Comparison of ENCODE assay signal across 22 cellular contexts in the genomic region with DNA sequence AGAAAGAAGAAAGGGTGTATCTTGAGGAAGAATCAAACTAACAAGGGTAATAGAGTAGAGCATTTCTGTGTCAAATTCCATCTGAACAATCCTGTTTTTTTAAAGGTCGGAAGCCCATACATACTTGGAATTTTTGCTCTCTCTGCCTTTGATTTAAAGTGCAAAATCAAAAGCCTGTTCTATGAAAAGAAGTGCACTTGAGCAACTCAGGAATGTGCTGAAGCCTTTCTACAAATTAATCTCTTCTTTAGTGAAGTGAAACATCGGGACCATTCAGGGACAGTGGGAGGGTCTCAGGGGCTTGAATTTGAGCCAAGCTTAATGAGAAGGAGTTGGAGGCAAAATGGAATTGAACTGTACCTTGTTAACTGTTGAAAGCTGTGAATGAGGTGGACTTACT.
A peak's percentile ranks its signal among the peaks of the same experiment; 100 is the strongest.
DNase-seq lines count a peak whose midpoint lies in the region; ATAC-seq and TF ChIP-seq lines count a peak whose summit lies in the region.
"Had no signal": no experiment of that assay in that cellular context is flagged by ENCODE, and none has a peak within 500 bp of the region (broad histone marks: within the 10 kb centered on the region; RNA-seq: fewer than 3 reads in every experiment).

No MANE protein-coding gene starts in this region.

- no peak for ATAC-seq in GM19328 (IDR thresholded peaks at IDR 0.05; ENCODE audit: unreplicated experiment)
- ATAC-seq: activated CD8-positive, alpha-beta T cell treated with anti-CD3 and anti-CD28 coated beads, Interleukin-2, amount 10 ng/mL, durations not matched to agents 7 days and 5 days; left cardiac atrium had no signal

- peak overlapping the region in 1 of 2 experiments; percentile 39; a peak in 1 of 4 replicates for H3K27ac ChIP-seq in SK-N-SH (ENCODE audit: low read depth in 2 of 2, low read length in 1 of 2)
- no peak overlapping the region for H3K27ac ChIP-seq in coronary artery
- H3K27ac ChIP-seq: ascending aorta, PC-9, SJCRH30 had no signal

- H3K9ac ChIP-seq in SK-N-SH: no peak overlapping the region

- TF ChIP-seq RAD21 in SK-N-SH (IDR thresholded peaks at IDR 0.05; ENCODE audit: low read length): no peak

- no peaks in the 10 kb centered on the region for H3K9me3 ChIP-seq in SK-N-SH
- no peaks in the 10 kb centered on the region for H3K9me3 ChIP-seq in neuron (ENCODE audit: low read length)
- H3K9me3 ChIP-seq: ascending aorta, SJCRH30 had no signal

- no peaks in the 10 kb centered on the region for H3K9me2 ChIP-seq in SK-N-SH

- H3K36me3 ChIP-seq in SK-N-SH (replicated peaks in 1 of 2; ENCODE audit: control insufficient read depth in 1 of 2, insufficient read depth in 2 of 2, low read length in 1 of 2): no peaks in the 10 kb centered on the region
- no peaks in the 10 kb centered on the region for H3K36me3 ChIP-seq in neuron (ENCODE audit: insufficient read depth, low read length)
- H3K36me3 ChIP-seq: ascending aorta, SJCRH30 had no signal

- 9% methylated on average over 2 of the region's 2 CpGs for WGBS in SK-N-SH (ENCODE audit: low lambda C conversion rate)

- H3K27me3 ChIP-seq in SK-N-SH (ENCODE audit: insufficient read depth) (no peaks in the 10 kb centered on the region), neuron (ENCODE audit: insufficient read depth, low read length) (no peaks in the 10 kb centered on the region)
- H3K27me3 ChIP-seq: ascending aorta, SJCRH30 had no signal

- TF ChIP-seq CTCF in SK-N-SH (IDR thresholded peaks at IDR 0.05) (no peak), coronary artery (IDR thresholded peaks at IDR 0.05) (no peak)

- H3K4me2 ChIP-seq in SK-N-SH: no peak overlapping the region
- H3K4me2 ChIP-seq: PC-9 had no signal

- no peaks in the 10 kb centered on the region for H3F3A ChIP-seq in SK-N-SH (replicated peaks; ENCODE audit: insufficient read depth)

- CTCF ChIA-PET in SK-N-SH (lab: Yijun Ruan, JAX): no interaction called here

- in situ Hi-C loops in ACHN (cut with HindIII; ENCODE audit: low pct_ligation_motif_present, low pct_unique_long_range_greater_than_20kb, low sequenced_read_pairs): no loop called here

- H3K4me3 ChIP-seq in SK-N-SH (ENCODE audit: low read depth in 2 of 2, low read length in 1 of 2): no peak overlapping the region
- no peak overlapping the region for H3K4me3 ChIP-seq in neuron (ENCODE audit: low read length)
- no peak overlapping the region for H3K4me3 ChIP-seq in coronary artery
- H3K4me3 ChIP-seq: ascending aorta, PC-9, SJCRH30 had no signal

- POLR2A ChIA-PET in SK-N-SH (lab: Yijun Ruan, JAX): no interaction called here

- H3K79me2 ChIP-seq in SK-N-SH (ENCODE audit: insufficient read depth): no peaks in the 10 kb centered on the region

- H3K4me1 ChIP-seq in SK-N-SH (ENCODE audit: control insufficient read depth in 1 of 2, insufficient read depth in 2 of 2, low read depth in 1 of 2, low read length in 1 of 2) (no peaks in the 10 kb centered on the region; a peak in 1 of 4 replicates), neuron (ENCODE audit: insufficient read depth, low read length) (peaks cover 30% of the 10 kb centered on the region)
- H3K4me1 ChIP-seq: ascending aorta, SJCRH30 had no signal

- no peak for TF ChIP-seq EP300 in SK-N-SH (IDR thresholded peaks at IDR 0.05; ENCODE audit: borderline replicate concordance in 1 of 2, low read depth in 1 of 2, low read length in 1 of 2)

- H2AFZ ChIP-seq in SK-N-SH (ENCODE audit: low read depth) (no peak overlapping the region), neuron (ENCODE audit: low read depth, low read length) (peak overlapping the region; percentile 63)
- H2AFZ ChIP-seq: PC-9 had no signal

- DNase-seq in ACHN (peak; percentile 40), SK-N-SH (no peak), iPS-NIHi11 (ENCODE audit: low spot score) (peak; percentile 18), coronary artery (ENCODE audit: low spot score) (no peak), nucleus accumbens (lab: John Stamatoyannopoulos, UW) (no peak), NCI-H187 (lab: John Stamatoyannopoulos, UW) (no peak)
- DNase-seq: activated B cell treated with CpG ODN at 0.5 μM for 24 hours; activated CD8-positive, alpha-beta T cell treated with anti-CD3 and anti-CD28 coated beads, Interleukin-2, amount 10 ng/mL, durations not matched to agents 7 days and 5 days; activated naive CD4-positive, alpha-beta T cell treated with anti-CD3 and anti-CD28 coated beads, Interleukin-2, amount 10 ng/mL, durations not matched to agents 7 days and 5 days; activated T-cell treated with anti-CD3 and anti-CD28 coated beads, Interleukin-2, amount 50 U/mL, for 48 hours; H7; hippocampal formation; left cardiac atrium; MM.1S; NCI-H146; NCI-H345; SJCRH30; stimulated activated CD4-positive, alpha-beta T cell treated with anti-CD3 and anti-CD28 coated beads, Interleukin-1b, Interleukin-23, amount 100 ng/mL, for 48 hours had no signal

- H4K20me1 ChIP-seq in SK-N-SH (ENCODE audit: insufficient read depth): no peaks in the 10 kb centered on the region

TF ChIP-seq in SK-N-SH, 30 proteins besides CTCF, POLR2A, EP300 and RAD21:
- TF ChIP-seq TEAD4 (IDR thresholded peaks at IDR 0.05; ENCODE audit: borderline replicate concordance, insufficient read depth) (0 out of 2 replicates have a peak, but pooled peaks have one; percentile 32), EZH2phosphoT487 (IDR thresholded peaks at IDR 0.05; ENCODE audit: borderline replicate concordance, low read depth) (no peak)

Comparison
In these comparisons a context has a peak if more than half of its experiments do, and no peak if none do; other contexts are left out.
1. DNase-seq: peak in ACHN (single experiment) and iPS-NIHi11 (single experiment); none in SK-N-SH (single experiment), coronary artery (single experiment), nucleus accumbens (0 of 56) and NCI-H187 (0 of 2).